ENCODE assay signal across 19 cellular contexts in genomic region chr7:157769016-157769869, GRCh38.
DNase-seq lines count a peak whose midpoint lies in the region; ATAC-seq, FAIRE-seq and TF ChIP-seq lines count a peak whose summit lies in the region.
"Had no signal": no experiment of that assay in that cellular context is flagged by ENCODE, and none has a peak within 500 bp of the region (broad histone marks: within the 10 kb centered on the region; RNA-seq: fewer than 3 reads in every experiment).

No MANE protein-coding gene starts in this region.

- no peak overlapping the region for H3K4me2 ChIP-seq in mesendoderm (ENCODE audit: low read length)

- H3K4me1 ChIP-seq in SJCRH30 (peaks cover 8% of the 10 kb centered on the region; the same call in 1 of the 2 replicates), mesendoderm (ENCODE audit: control insufficient read depth, low read depth, low read length) (no peaks in the 10 kb centered on the region)
- H3K4me1 ChIP-seq: esophagus muscularis mucosa, gastrocnemius medialis had no signal

- H3K56ac ChIP-seq in mesendoderm (ENCODE audit: low read length): no peak overlapping the region

- H2BK120ac ChIP-seq in mesendoderm (ENCODE audit: low read depth, low read length): no peak overlapping the region

- no peak overlapping the region for H2BK15ac ChIP-seq in mesendoderm (replicated peaks; ENCODE audit: low read depth)

- no peak overlapping the region for H3K23ac ChIP-seq in mesendoderm (ENCODE audit: low read length)

- H3K79me2 ChIP-seq in mesendoderm (ENCODE audit: control insufficient read depth, insufficient read depth, low read length): no peaks in the 10 kb centered on the region

- no peak overlapping the region for H3K18ac ChIP-seq in mesendoderm (ENCODE audit: low read length)

- TF ChIP-seq CTCF in D721Med (IDR thresholded peaks at IDR 0.05; ENCODE audit: insufficient read depth, missing control alignments): no peak

- H3K9me3 ChIP-seq in SJCRH30 (replicated peaks): peaks cover 5% of the 10 kb centered on the region; the same call in 1 of the 2 replicates
- H3K9me3 ChIP-seq: gastrocnemius medialis had no signal

- ATAC-seq in sciatic nerve: no peak
- ATAC-seq: gastrocnemius medialis, mucosa of descending colon had no signal

- WGBS in mesendoderm (ENCODE audit: extremely low coverage, insufficient coverage, low lambda C conversion rate): no CpG with 5 or more reads among the region's 28 CpGs

- H4K8ac ChIP-seq in mesendoderm (ENCODE audit: low read depth, low read length): no peak overlapping the region

- no peak for FAIRE-seq in D721Med (lab: Jason Lieb, UNC)
- FAIRE-seq: G401.6 had no signal

- no peak overlapping the region for H3K4ac ChIP-seq in mesendoderm (ENCODE audit: low read depth, low read length)

- intact Hi-C loops in sciatic nerve (cut with DNase I): no loop called here

- no peak overlapping the region for H3K9ac ChIP-seq in mesendoderm (ENCODE audit: low read length)

- H3K4me3 ChIP-seq in SJCRH30: no peak overlapping the region
- no peak overlapping the region for H3K4me3 ChIP-seq in mesendoderm (ENCODE audit: low read length)
- H3K4me3 ChIP-seq: esophagus muscularis mucosa, gastrocnemius medialis, mucosa of descending colon had no signal

- no peak overlapping the region for H4K5ac ChIP-seq in mesendoderm (ENCODE audit: low read length)

- H3K27ac ChIP-seq in SJCRH30 (no peak overlapping the region), mesendoderm (ENCODE audit: low read depth, low read length) (no peak overlapping the region)
- H3K27ac ChIP-seq: esophagus muscularis mucosa, gastrocnemius medialis had no signal

- no peaks in the 10 kb centered on the region for H3K79me1 ChIP-seq in mesendoderm (ENCODE audit: low read length)

- DNase-seq in D721Med (ENCODE audit: insufficient read length, low spot score) (peak; percentile 75), NCI-H1417 (lab: John Stamatoyannopoulos, UW) (peak in 2 of 3 experiments; percentile 83 to 95), SJCRH30 (peak; percentile 37 to 49), mesendoderm (peak; percentile 61), sciatic nerve (ENCODE audit: low spot score) (no peak), occipital lobe (lab: John Stamatoyannopoulos, UW) (no peak), GDM1 (lab: John Stamatoyannopoulos, UW) (no peak)
- DNase-seq: activated CD8-positive, alpha-beta memory T cell treated with anti-CD3 and anti-CD28 coated beads for 24 hours; activated naive CD4-positive, alpha-beta T cell; activated T-cell treated with anti-CD3 and anti-CD28 coated beads, Interleukin-2, amount 50 U/mL, for 24 hours; CD4-positive, alpha-beta T cell; DMS53; effector CD8-positive, alpha-beta T cell; gastrocnemius medialis; NCI-H1694; NCI-H345 had no signal

- H3K27me3 ChIP-seq in SJCRH30 (peaks cover 14% of the 10 kb centered on the region; the same call in 1 of the 2 replicates), mesendoderm (ENCODE audit: insufficient read depth, low read length, poor library complexity) (no peaks in the 10 kb centered on the region)

- H3K36me3 ChIP-seq in SJCRH30 (no peaks in the 10 kb centered on the region), mesendoderm (ENCODE audit: control insufficient read depth, insufficient read depth, low read length) (no peaks in the 10 kb centered on the region)
- H3K36me3 ChIP-seq: esophagus muscularis mucosa, gastrocnemius medialis had no signal

- H2AK5ac ChIP-seq in mesendoderm (ENCODE audit: low read length): no peak overlapping the region

- no peak overlapping the region for H2BK5ac ChIP-seq in mesendoderm (ENCODE audit: low read length)

Comparison
In these comparisons a context has a peak if more than half of its experiments do, and no peak if none do; other contexts are left out.
1. DNase-seq: peak in D721Med (single experiment), NCI-H1417 (2 of 3), SJCRH30 (2 of 2) and mesendoderm (single experiment); none in sciatic nerve (single experiment), occipital lobe (single experiment) and GDM1 (single experiment).